6 cellular contexts compared by ENCODE assay signal in genomic region chr11:92605667-92606066, GRCh38.
"Had no signal": no experiment of that assay in that cellular context is flagged by ENCODE, and none has a peak within 500 bp of the region (broad histone marks: within the 10 kb centered on the region; RNA-seq: fewer than 3 reads in every experiment).

No MANE protein-coding gene starts in this region.

- H3K4me3 Mint-ChIP-seq: GM23338, H9 had no signal

- DNase-seq: H9, HCEC 1CT, IMR-90, KG1 had no signal

- ATAC-seq: K562 had no signal

- H3K9me3 Mint-ChIP-seq: GM23338, H9 had no signal

- H3K4me3 ChIP-seq: GM23338, K562 had no signal

- H3K4me2 ChIP-seq: GM23338 had no signal

- H3K4me1 Mint-ChIP-seq: H9 had no signal

- H3K27ac Mint-ChIP-seq: GM23338, H9 had no signal

- H2AFZ ChIP-seq: GM23338 had no signal
